In genomic region chr1:39410915-39411436, GRCh38 we compare ENCODE assay signal across 7 cellular contexts.
A peak's percentile ranks its signal among the peaks of the same experiment; 100 is the strongest.
DNase-seq lines count a peak whose midpoint lies in the region; ATAC-seq and TF ChIP-seq lines count a peak whose summit lies in the region.

No MANE protein-coding gene starts in this region.

- DNase-seq in GM13976 (ENCODE audit: low spot score): peak; percentile 69
- DNase-seq in NCI-H2196 treated with DMSO at 0.1 percent for 48 hours (lab: John Stamatoyannopoulos, UW; ENCODE audit: unreplicated experiment): peak; percentile 39
- DNase-seq in activated CD4-positive, alpha-beta T cell treated with anti-CD3 and anti-CD28 coated beads, Interleukin-2, amount 50 U/mL, for 24 hours (ENCODE audit: low read depth in 1 of 2, low spot score in 1 of 2): peak; percentile 22 to 49
- peak; percentile 34 for DNase-seq in effector CD8-positive, alpha-beta T cell (lab: John Stamatoyannopoulos, UW)
- peak; percentile 87 for DNase-seq in medulla oblongata (ENCODE audit: extremely low spot score)
- peak; percentile 32 for DNase-seq in stimulated activated CD8-positive, alpha-beta memory T cell treated with anti-CD3 and anti-CD28 coated beads, Interleukin-12 subunit alpha, Interleukin-12 subunit beta, amount 100 ng/mL, for 1 hour (ENCODE audit: low read depth)

- peak; percentile 63 for TF ChIP-seq CTCF in GM13976 (IDR thresholded peaks at IDR 0.05; ENCODE audit: borderline replicate concordance, control extremely low read depth, extremely low read depth, insufficient read depth, missing control alignments)

- ATAC-seq in HG02798 (IDR thresholded peaks at IDR 0.05; ENCODE audit: poor library complexity, unreplicated experiment): no peak

- in situ Hi-C loops in GM13976 (cut with MboI; ENCODE audit: low sequenced_read_pairs, unreplicated experiment): no loop called here

Comparison
In these comparisons a context has a peak if more than half of its experiments do, and no peak if none do; other contexts are left out.
1. DNase-seq: peak in every context shown above with its lines; median percentile 87 in medulla oblongata; 69 in GM13976; 39 in NCI-H2196 treated with DMSO at 0.1 percent for 48 hours; 36 in activated CD4-positive, alpha-beta T cell treated with anti-CD3 and anti-CD28 coated beads, Interleukin-2, amount 50 U/mL, for 24 hours; 34 in effector CD8-positive, alpha-beta T cell; 32 in stimulated activated CD8-positive, alpha-beta memory T cell treated with anti-CD3 and anti-CD28 coated beads, Interleukin-12 subunit alpha, Interleukin-12 subunit beta, amount 100 ng/mL, for 1 hour.